In the genomic region with DNA sequence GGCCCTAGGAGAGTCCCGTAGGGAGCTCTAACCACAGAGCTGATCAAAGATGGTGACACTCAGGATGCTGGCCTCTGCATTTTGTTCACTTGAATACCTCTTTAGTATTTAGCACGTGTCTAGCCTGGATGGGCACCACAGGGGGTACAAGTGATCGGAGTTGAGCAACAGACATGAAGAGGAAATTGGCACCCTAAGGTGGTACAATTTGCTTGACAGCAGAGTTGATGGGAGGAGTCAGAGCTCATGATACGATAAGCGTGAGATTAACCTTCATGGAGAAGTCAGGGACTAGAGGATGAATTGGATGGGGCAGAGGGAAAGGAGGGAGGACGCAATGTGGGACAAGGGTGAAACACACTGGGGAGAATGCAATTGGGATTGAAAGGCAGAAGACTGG, we compare ENCODE assay signal across 12 cellular contexts. TPM values are rescaled to one million over a fixed set of nuclear protein-coding genes. Genes with fewer than 3 reads are reported as not detected.
A peak's percentile ranks its signal among the peaks of the same experiment; 100 is the strongest.
DNase-seq lines count a peak whose midpoint lies in the region; ATAC-seq and TF ChIP-seq lines count a peak whose summit lies in the region.
"Had no signal": no experiment of that assay in that cellular context is flagged by ENCODE, and none has a peak within 500 bp of the region (broad histone marks: within the 10 kb centered on the region; RNA-seq: fewer than 3 reads in every experiment).

No MANE protein-coding gene starts in this region.

- peak; percentile 14 for ATAC-seq in activated CD4-positive, alpha-beta T cell treated with anti-CD3 and anti-CD28 coated beads for 36 hours
- peak; percentile 34 for ATAC-seq in activated B cell treated with CpG ODN at 0.5 μM for 24 hours (ENCODE audit: low read depth)
- peak; percentile 28 to 31 for ATAC-seq in stimulated activated naive B cell treated with anti-CD40 and anti-IgM and Interleukin-4, amounts not matched to agents 10 μg/mL and 1 μg/mL and 100 μg/mL, for 72 hours (replicated peaks)
- ATAC-seq in natural killer cell treated with Interleukin-12 subunit alpha and Interleukin-12 subunit beta and Interleukin-15 and Interleukin-18, amount 100 ng/mL, for 72 hours, result no peak

- H3K4me3 Mint-ChIP-seq in activated CD4-positive, alpha-beta T cell treated with anti-CD3 and anti-CD28 coated beads for 36 hours, result no peak overlapping the region
- no peak overlapping the region for H3K4me3 Mint-ChIP-seq in activated B cell treated with CpG ODN at 0.5 μM for 24 hours
- no peak overlapping the region for H3K4me3 Mint-ChIP-seq in stimulated activated naive B cell treated with anti-CD40 and anti-IgM and Interleukin-4, amounts not matched to agents 10 μg/mL and 1 μg/mL and 100 μg/mL, for 72 hours
- no peak overlapping the region for H3K4me3 Mint-ChIP-seq in natural killer cell treated with Interleukin-12 subunit alpha and Interleukin-12 subunit beta and Interleukin-15 and Interleukin-18, amount 100 ng/mL, for 72 hours

- CTCF ChIA-PET in activated CD4-positive, alpha-beta T cell treated with anti-CD3 and anti-CD28 coated beads for 36 hours (lab: Charles Lee), result no interaction called here
- CTCF ChIA-PET in activated B cell treated with CpG ODN at 0.5 μM for 24 hours (lab: Charles Lee), result no interaction called here

- H3K36me3 Mint-ChIP-seq in activated CD4-positive, alpha-beta T cell treated with anti-CD3 and anti-CD28 coated beads for 36 hours (ENCODE audit: low read depth), result peaks cover 14% of the 10 kb centered on the region
- H3K36me3 Mint-ChIP-seq in activated B cell treated with CpG ODN at 0.5 μM for 24 hours (ENCODE audit: low read depth), result peaks cover 12% of the 10 kb centered on the region
- H3K36me3 Mint-ChIP-seq in stimulated activated naive B cell treated with anti-CD40 and anti-IgM and Interleukin-4, amounts not matched to agents 10 μg/mL and 1 μg/mL and 100 μg/mL, for 72 hours, result peaks cover 15 to 23% of the 10 kb centered on the region in 2 donors
- peaks cover 6% of the 10 kb centered on the region for H3K36me3 Mint-ChIP-seq in natural killer cell treated with Interleukin-12 subunit alpha and Interleukin-12 subunit beta and Interleukin-15 and Interleukin-18, amount 100 ng/mL, for 72 hours

- no peaks in the 10 kb centered on the region for H3K9me3 Mint-ChIP-seq in activated CD4-positive, alpha-beta T cell treated with anti-CD3 and anti-CD28 coated beads for 36 hours (ENCODE audit: low read depth)
- H3K9me3 Mint-ChIP-seq in activated B cell treated with CpG ODN at 0.5 μM for 24 hours, result no peaks in the 10 kb centered on the region
- H3K9me3 Mint-ChIP-seq in stimulated activated naive B cell treated with anti-CD40 and anti-IgM and Interleukin-4, amounts not matched to agents 10 μg/mL and 1 μg/mL and 100 μg/mL, for 72 hours, result no peaks in the 10 kb centered on the region
- no peaks in the 10 kb centered on the region for H3K9me3 Mint-ChIP-seq in natural killer cell treated with Interleukin-12 subunit alpha and Interleukin-12 subunit beta and Interleukin-15 and Interleukin-18, amount 100 ng/mL, for 72 hours

- H3K27ac Mint-ChIP-seq in activated CD4-positive, alpha-beta T cell treated with anti-CD3 and anti-CD28 coated beads for 36 hours, result no peak overlapping the region
- H3K27ac Mint-ChIP-seq in activated B cell treated with CpG ODN at 0.5 μM for 24 hours, result no peak overlapping the region
- peak overlapping the region; percentile 66 for H3K27ac Mint-ChIP-seq in stimulated activated naive B cell treated with anti-CD40 and anti-IgM and Interleukin-4, amounts not matched to agents 10 μg/mL and 1 μg/mL and 100 μg/mL, for 72 hours
- peak overlapping the region in 1 of 2 donors; percentile 32 for H3K27ac Mint-ChIP-seq in natural killer cell treated with Interleukin-12 subunit alpha and Interleukin-12 subunit beta and Interleukin-15 and Interleukin-18, amount 100 ng/mL, for 72 hours

- peaks cover 12% of the 10 kb centered on the region for H3K27me3 Mint-ChIP-seq in activated CD4-positive, alpha-beta T cell treated with anti-CD3 and anti-CD28 coated beads for 36 hours
- peaks cover 12% of the 10 kb centered on the region for H3K27me3 Mint-ChIP-seq in activated B cell treated with CpG ODN at 0.5 μM for 24 hours
- H3K27me3 Mint-ChIP-seq in stimulated activated naive B cell treated with anti-CD40 and anti-IgM and Interleukin-4, amounts not matched to agents 10 μg/mL and 1 μg/mL and 100 μg/mL, for 72 hours, result peaks cover 15 to 16% of the 10 kb centered on the region in 2 donors
- H3K27me3 Mint-ChIP-seq in natural killer cell treated with Interleukin-12 subunit alpha and Interleukin-12 subunit beta and Interleukin-15 and Interleukin-18, amount 100 ng/mL, for 72 hours, result peaks cover 8 to 12% of the 10 kb centered on the region in 2 donors

- DNase-seq in activated CD4-positive, alpha-beta T cell treated with anti-CD3 and anti-CD28 coated beads for 36 hours, result no peak
- DNase-seq in activated CD4-positive, alpha-beta T cell treated with anti-CD3 and anti-CD28 coated beads, Interleukin-2, amount 50 U/mL, for 48 hours, result no peak
- no peak for DNase-seq in activated B cell treated with CpG ODN at 0.5 μM for 24 hours
- DNase-seq in stimulated activated naive B cell treated with anti-CD40 and anti-IgM and Interleukin-4, amounts not matched to agents 10 μg/mL and 1 μg/mL and 100 μg/mL, for 72 hours, result no peak
- DNase-seq in natural killer cell treated with Interleukin-12 subunit alpha and Interleukin-12 subunit beta and Interleukin-15 and Interleukin-18, amount 100 ng/mL, for 72 hours (ENCODE audit: low spot score), result no peak
- DNase-seq in activated naive CD4-positive, alpha-beta T cell (lab: John Stamatoyannopoulos, UW), result no peak
- DNase-seq: IMR-90; kidney glomerular epithelial cell; NCI-H1048; NCI-H446 treated with DMSO at 0.1 percent for 48 hours; stimulated activated CD4-positive, alpha-beta T cell treated with anti-CD3 and anti-CD28 coated beads, Interleukin-15, amount 100 ng/mL, for 24 hours had no signal

- TF ChIP-seq CTCF in activated B cell treated with CpG ODN at 0.5 μM for 24 hours (IDR thresholded peaks at IDR 0.05), result no peak

- intact Hi-C loops in activated CD4-positive, alpha-beta T cell treated with anti-CD3 and anti-CD28 coated beads for 36 hours (cut with DNase I, micrococcal nuclease), result no loop called here
- intact Hi-C loops in activated B cell treated with CpG ODN at 0.5 μM for 24 hours (cut with micrococcal nuclease), result no loop called here

- TF ChIP-seq POLR2A in GM19193 (IDR thresholded peaks at IDR 0.05; ENCODE audit: extremely low read depth, insufficient read depth, insufficient read length), result peak; percentile 28

- no peaks in the 10 kb centered on the region for H3K4me1 Mint-ChIP-seq in activated CD4-positive, alpha-beta T cell treated with anti-CD3 and anti-CD28 coated beads for 36 hours
- no peaks in the 10 kb centered on the region for H3K4me1 Mint-ChIP-seq in activated B cell treated with CpG ODN at 0.5 μM for 24 hours
- H3K4me1 Mint-ChIP-seq in stimulated activated naive B cell treated with anti-CD40 and anti-IgM and Interleukin-4, amounts not matched to agents 10 μg/mL and 1 μg/mL and 100 μg/mL, for 72 hours, result peaks cover 0 to 9% of the 10 kb centered on the region in 2 donors
- H3K4me1 Mint-ChIP-seq in natural killer cell treated with Interleukin-12 subunit alpha and Interleukin-12 subunit beta and Interleukin-15 and Interleukin-18, amount 100 ng/mL, for 72 hours (ENCODE audit: low read depth in 2 of 2), result peaks cover 0 to 8% of the 10 kb centered on the region in 2 donors

- POLR2A ChIA-PET in activated CD4-positive, alpha-beta T cell treated with anti-CD3 and anti-CD28 coated beads for 36 hours (lab: Charles Lee), result interaction anchor here (1.0 kb wide), 2 partner anchors 20 to 32 kb away, joined by 3 read pairs; a partner anchor contains a TSS
- POLR2A ChIA-PET in activated B cell treated with CpG ODN at 0.5 μM for 24 hours (lab: Charles Lee), result no interaction called here

RNA-seq across cellular contexts. Expression of a gene that starts 9.9 kb away (rescaled TPM):
- 10 to 100 TPM in 1 of 2 experiments, 1 to 10 TPM in 1; 9.9 to 15.9 TPM for total RNA-seq in activated CD4-positive, alpha-beta T cell treated with anti-CD3 and anti-CD28 coated beads for 36 hours
- 17.0 and 21.0 TPM in 2 replicates for total RNA-seq in activated B cell treated with CpG ODN at 0.5 μM for 24 hours
- 10 to 100 TPM; 11.5 to 19.9 TPM for total RNA-seq in natural killer cell treated with Interleukin-12 subunit alpha and Interleukin-12 subunit beta and Interleukin-15 and Interleukin-18, amount 100 ng/mL, for 72 hours

RNA-seq across cellular contexts. Expression of a gene that starts 32.5 kb away (rescaled TPM):
- total RNA-seq in activated CD4-positive, alpha-beta T cell treated with anti-CD3 and anti-CD28 coated beads for 36 hours, result 10 to 100 TPM; 14.5 to 15.4 TPM
- total RNA-seq in activated B cell treated with CpG ODN at 0.5 μM for 24 hours, result 28.5 and 34.1 TPM in 2 replicates
- total RNA-seq in natural killer cell treated with Interleukin-12 subunit alpha and Interleukin-12 subunit beta and Interleukin-15 and Interleukin-18, amount 100 ng/mL, for 72 hours, result 10 to 100 TPM; 14.0 to 27.9 TPM

RNA-seq across cellular contexts. Expression of a gene that starts 34.2 kb away (rescaled TPM):
- total RNA-seq in activated CD4-positive, alpha-beta T cell treated with anti-CD3 and anti-CD28 coated beads for 36 hours, result 10 to 100 TPM; 41.1 to 46.3 TPM
- 21.6 and 21.7 TPM in 2 replicates for total RNA-seq in activated B cell treated with CpG ODN at 0.5 μM for 24 hours
- 10 to 100 TPM; 37.4 to 46.7 TPM for total RNA-seq in natural killer cell treated with Interleukin-12 subunit alpha and Interleukin-12 subunit beta and Interleukin-15 and Interleukin-18, amount 100 ng/mL, for 72 hours

Comparison
In these comparisons a context has a peak if more than half of its experiments do, and no peak if none do; other contexts are left out.
1. ATAC-seq: peak in activated CD4-positive, alpha-beta T cell treated with anti-CD3 and anti-CD28 coated beads for 36 hours (single experiment), activated B cell treated with CpG ODN at 0.5 μM for 24 hours (single experiment) and stimulated activated naive B cell treated with anti-CD40 and anti-IgM and Interleukin-4, amounts not matched to agents 10 μg/mL and 1 μg/mL and 100 μg/mL, for 72 hours (2 of 2); none in natural killer cell treated with Interleukin-12 subunit alpha and Interleukin-12 subunit beta and Interleukin-15 and Interleukin-18, amount 100 ng/mL, for 72 hours (0 of 2).